15 cellular contexts compared by ENCODE assay signal in the genomic region with DNA sequence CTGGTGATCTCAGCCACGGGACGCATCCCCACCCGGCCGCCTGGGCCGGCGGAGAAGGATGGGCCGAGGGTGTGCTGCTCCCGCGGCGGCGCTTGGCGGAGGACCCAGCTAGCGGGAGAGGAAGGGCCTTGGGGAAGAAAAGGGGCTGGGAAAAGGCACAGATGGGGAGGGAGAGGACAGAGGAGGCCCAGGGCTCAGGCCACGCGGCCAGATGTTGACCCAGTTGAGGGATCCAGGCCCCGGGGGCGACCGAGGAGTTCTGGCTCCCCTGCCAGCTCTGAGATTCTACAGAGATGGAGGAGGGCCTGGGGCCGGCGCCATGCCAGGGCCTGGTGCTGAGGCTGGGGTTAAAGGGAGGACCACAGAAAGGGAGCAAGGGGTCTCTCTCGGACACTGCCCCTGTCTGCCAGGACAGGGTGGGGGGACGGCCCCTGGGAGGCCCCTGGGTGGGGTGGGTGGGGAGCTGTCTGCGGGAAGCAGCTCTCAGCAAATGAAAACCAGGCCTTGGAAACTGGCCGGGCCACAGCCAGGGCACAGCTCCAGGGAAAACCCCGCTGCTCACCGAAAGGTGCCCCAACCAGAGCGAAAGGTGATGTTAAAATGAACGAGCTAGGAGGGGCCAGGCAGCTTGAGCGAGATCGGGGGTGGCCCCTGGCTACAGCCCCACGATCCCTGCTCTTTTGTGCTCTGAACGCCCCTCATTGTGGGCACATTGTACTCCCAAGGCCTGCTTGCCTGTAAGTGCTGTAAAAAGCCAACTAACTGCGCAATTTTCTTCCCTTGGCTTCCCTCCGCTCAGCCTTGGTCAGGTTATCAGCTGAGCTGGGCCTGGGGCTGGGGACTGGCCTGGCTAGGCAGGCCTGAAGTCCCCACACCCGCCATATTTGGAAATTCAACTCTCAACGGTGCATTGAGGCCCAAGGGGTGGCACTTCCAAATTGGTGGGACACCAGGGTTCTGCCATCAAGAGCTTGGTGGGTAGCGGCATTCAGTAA.
DNase-seq lines count a peak whose midpoint lies in the region; ATAC-seq and TF ChIP-seq lines count a peak whose summit lies in the region.
"Had no signal": no experiment of that assay in that cellular context is flagged by ENCODE, and none has a peak within 500 bp of the region (broad histone marks: within the 10 kb centered on the region; RNA-seq: fewer than 3 reads in every experiment).

No MANE protein-coding gene starts in this region.

- H3K4me3 Mint-ChIP-seq in T-helper 17 cell, result no peak overlapping the region
- H3K4me3 Mint-ChIP-seq in activated naive CD8-positive, alpha-beta T cell treated with anti-CD3 and anti-CD28 coated beads, Interleukin-2, amount 50 U/mL, for 24 hours, result no peak overlapping the region
- H3K4me3 Mint-ChIP-seq: activated CD4-positive, alpha-beta memory T cell treated with anti-CD3 and anti-CD28 coated beads for 36 hours had no signal

- peak; percentile 39 for DNase-seq in ELF-1 (ENCODE audit: low read depth, low spot score)
- DNase-seq in coronary artery (ENCODE audit: low spot score), result no peak
- DNase-seq in left lung, result peak in 1 of 2 donors; percentile 79
- DNase-seq in gastrocnemius medialis, result no peak
- no peak for DNase-seq in DMS53 treated with DMSO at 0.1 percent for 48 hours (lab: John Stamatoyannopoulos, UW; ENCODE audit: unreplicated experiment)
- DNase-seq in T-helper 17 cell, result no peak
- DNase-seq in activated naive CD8-positive, alpha-beta T cell treated with anti-CD3 and anti-CD28 coated beads, Interleukin-2, amount 50 U/mL, for 24 hours, result no peak
- DNase-seq: activated CD4-positive, alpha-beta memory T cell treated with anti-CD3 and anti-CD28 coated beads for 36 hours; activated gamma-delta T cell; Karpas-422; midbrain; NCI-H187; NCI-H526; T1000 had no signal

- no peaks in the 10 kb centered on the region for H3K36me3 Mint-ChIP-seq in T-helper 17 cell (ENCODE audit: low read depth)
- no peaks in the 10 kb centered on the region for H3K36me3 Mint-ChIP-seq in activated naive CD8-positive, alpha-beta T cell treated with anti-CD3 and anti-CD28 coated beads, Interleukin-2, amount 50 U/mL, for 24 hours (ENCODE audit: low read depth)
- H3K36me3 Mint-ChIP-seq: activated CD4-positive, alpha-beta memory T cell treated with anti-CD3 and anti-CD28 coated beads for 36 hours had no signal

- no peak for TF ChIP-seq POLR2A in gastrocnemius medialis (IDR thresholded peaks at IDR 0.05)

- no peaks in the 10 kb centered on the region for H3K4me1 Mint-ChIP-seq in T-helper 17 cell
- H3K4me1 Mint-ChIP-seq in activated naive CD8-positive, alpha-beta T cell treated with anti-CD3 and anti-CD28 coated beads, Interleukin-2, amount 50 U/mL, for 24 hours, result no peaks in the 10 kb centered on the region

- H3K4me1 ChIP-seq in left lung (peaks cover 6 to 8% of the 10 kb centered on the region in 2 donors), gastrocnemius medialis (peaks cover 35 to 36% of the 10 kb centered on the region in 2 donors)

- H3K36me3 ChIP-seq in left lung, result no peaks in the 10 kb centered on the region
- H3K36me3 ChIP-seq in gastrocnemius medialis, result no peaks in the 10 kb centered on the region

- no peak for TF ChIP-seq CTCF in coronary artery (IDR thresholded peaks at IDR 0.05)
- no peak for TF ChIP-seq CTCF in left lung (IDR thresholded peaks at IDR 0.05)
- TF ChIP-seq CTCF in gastrocnemius medialis (IDR thresholded peaks at IDR 0.05 in 4 of 5, conservative IDR thresholded peaks at IDR 0.05 in 1 of 5), result no peak

- intact Hi-C loops in left lung (cut with DNase I) (no loop called here), gastrocnemius medialis (cut with DNase I; ENCODE audit: low total_unique reads) (loop anchor here (5.0 to 10.0 kb wide), 3 partner anchors 148 to 490 kb away; partner anchors contain the start of genes TENT4B and ZNF423)

- H3K27ac ChIP-seq in coronary artery, result peak overlapping the region; percentile 33 to 84
- no peak overlapping the region for H3K27ac ChIP-seq in left lung
- peak overlapping the region; percentile 47 to 64 (median 61) for H3K27ac ChIP-seq in gastrocnemius medialis

- H3K27me3 ChIP-seq in left lung, result no peaks in the 10 kb centered on the region
- no peaks in the 10 kb centered on the region for H3K27me3 ChIP-seq in gastrocnemius medialis

- peaks cover 8% of the 10 kb centered on the region for H3K27me3 Mint-ChIP-seq in T-helper 17 cell
- no peaks in the 10 kb centered on the region for H3K27me3 Mint-ChIP-seq in activated naive CD8-positive, alpha-beta T cell treated with anti-CD3 and anti-CD28 coated beads, Interleukin-2, amount 50 U/mL, for 24 hours
- H3K27me3 Mint-ChIP-seq: activated CD4-positive, alpha-beta memory T cell treated with anti-CD3 and anti-CD28 coated beads for 36 hours had no signal

- H3K9me3 ChIP-seq in left lung (no peaks in the 10 kb centered on the region), gastrocnemius medialis (no peaks in the 10 kb centered on the region), T-helper 17 cell (ENCODE audit: control insufficient read depth, low read length, poor library complexity, severe bottlenecking) (no peaks in the 10 kb centered on the region)

- in situ Hi-C loops in gastrocnemius medialis (cut with MboI; ENCODE audit: low sequenced_read_pairs in 4 of 4), result no loop called here

- H3K27ac Mint-ChIP-seq in T-helper 17 cell, result no peak overlapping the region
- H3K27ac Mint-ChIP-seq in activated naive CD8-positive, alpha-beta T cell treated with anti-CD3 and anti-CD28 coated beads, Interleukin-2, amount 50 U/mL, for 24 hours, result no peak overlapping the region
- H3K27ac Mint-ChIP-seq: activated CD4-positive, alpha-beta memory T cell treated with anti-CD3 and anti-CD28 coated beads for 36 hours had no signal

- peak overlapping the region; percentile 44 for H3K4me3 ChIP-seq in coronary artery
- no peak overlapping the region for H3K4me3 ChIP-seq in left lung
- peak overlapping the region; percentile 12 to 26 (median 18) for H3K4me3 ChIP-seq in gastrocnemius medialis

- H3K9me3 Mint-ChIP-seq in activated naive CD8-positive, alpha-beta T cell treated with anti-CD3 and anti-CD28 coated beads, Interleukin-2, amount 50 U/mL, for 24 hours, result no peaks in the 10 kb centered on the region
- H3K9me3 Mint-ChIP-seq: activated CD4-positive, alpha-beta memory T cell treated with anti-CD3 and anti-CD28 coated beads for 36 hours had no signal

- ATAC-seq in left lung, result peak; percentile 38
- no peak for ATAC-seq in gastrocnemius medialis
- no peak for ATAC-seq in GM18870 (IDR thresholded peaks at IDR 0.05; ENCODE audit: unreplicated experiment)
- no peak for ATAC-seq in T-helper 17 cell
- ATAC-seq in activated naive CD8-positive, alpha-beta T cell treated with anti-CD3 and anti-CD28 coated beads, Interleukin-2, amount 50 U/mL, for 24 hours, result no peak

Comparison
In these comparisons a context has a peak if more than half of its experiments do, and no peak if none do; other contexts are left out.
1. H3K27ac ChIP-seq: peak in coronary artery (2 of 2) and gastrocnemius medialis (4 of 4); none in left lung (0 of 2).
2. H3K4me3 ChIP-seq: peak in coronary artery (single experiment) and gastrocnemius medialis (4 of 4); none in left lung (0 of 2).